ENCODE assay signal across 7 cellular contexts in the genomic region with DNA sequence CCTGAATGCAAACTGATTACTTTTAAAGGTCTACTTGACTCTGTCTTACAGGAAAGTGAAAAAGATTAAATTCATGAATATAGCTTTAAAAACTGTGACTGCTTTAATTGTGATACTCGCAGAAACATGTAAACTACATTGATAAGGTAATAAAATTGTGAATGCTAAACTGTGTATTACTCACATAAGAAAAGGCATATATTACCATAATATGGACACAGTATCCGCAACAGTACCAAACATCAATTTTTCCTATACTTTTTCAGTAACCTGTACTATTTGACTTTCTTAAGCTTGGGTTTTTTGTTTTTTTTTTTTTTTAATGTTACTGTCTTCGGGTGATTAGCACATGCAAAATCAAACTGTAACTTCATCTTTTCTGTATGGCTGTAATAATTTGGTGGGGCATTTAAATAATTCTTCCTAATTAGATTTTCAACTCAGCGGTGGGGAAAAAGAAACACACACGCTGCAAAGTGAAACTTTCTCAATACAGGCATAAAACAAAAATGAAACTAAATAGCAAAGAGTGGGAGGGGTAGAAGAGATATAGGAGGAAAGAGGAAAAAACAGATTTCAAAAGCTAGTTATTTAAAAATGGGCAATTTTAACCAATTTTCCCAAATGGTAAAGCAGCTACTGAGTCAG. TPM values are rescaled to one million over a fixed set of nuclear protein-coding genes. Genes with fewer than 3 reads are reported as not detected.
DNase-seq lines count a peak whose midpoint lies in the region; ATAC-seq and TF ChIP-seq lines count a peak whose summit lies in the region.

No MANE protein-coding gene starts in this region.

- peak overlapping the region; percentile 61 to 76 (median 66) for H3K27ac ChIP-seq in right lobe of liver

- H3K4me3 ChIP-seq in adipocyte (ENCODE audit: low read length) (peak overlapping the region; percentile 78), right lobe of liver (peak overlapping the region; percentile 28 to 58 (median 42))

- peak; percentile 65 for DNase-seq in adipocyte (ENCODE audit: low read depth)
- DNase-seq in right lobe of liver, result no peak
- no peak for DNase-seq in head of caudate nucleus
- no peak for DNase-seq in iPS-NIHi7 (ENCODE audit: extremely low spot score)

- WGBS in right lobe of liver (ENCODE audit: insufficient coverage, low coverage, low lambda C conversion rate, missing lambda C conversion rate), result 3% methylated on average over 5 of the region's 5 CpGs

- H3K9me3 ChIP-seq in adipocyte (ENCODE audit: control insufficient read depth, low read length), result no peaks in the 10 kb centered on the region
- H3K9me3 ChIP-seq in right lobe of liver, result no peaks in the 10 kb centered on the region

- H3K27me3 ChIP-seq in adipocyte (replicated peaks; ENCODE audit: control insufficient read depth, insufficient read depth, low read length), result no peaks in the 10 kb centered on the region
- no peaks in the 10 kb centered on the region for H3K27me3 ChIP-seq in right lobe of liver

- ATAC-seq in GM18861 (IDR thresholded peaks at IDR 0.05; ENCODE audit: unreplicated experiment) (peak; percentile 41), HG03442 (IDR thresholded peaks at IDR 0.05; ENCODE audit: unreplicated experiment) (peak; percentile 27), right lobe of liver (peak; percentile 41 to 56 (median 50)), HG03139 (IDR thresholded peaks at IDR 0.05; ENCODE audit: unreplicated experiment) (no peak)

- no peak for TF ChIP-seq POLR2A in right lobe of liver (IDR thresholded peaks at IDR 0.05)

- no peak for TF ChIP-seq CTCF in right lobe of liver (IDR thresholded peaks at IDR 0.05)

- H3K4me1 ChIP-seq in adipocyte (ENCODE audit: control insufficient read depth, insufficient read depth, low read length) (peaks cover 30% of the 10 kb centered on the region), right lobe of liver (peaks cover 0 to 30% (median 5%) of the 10 kb centered on the region in 4 donors)

- intact Hi-C loops in right lobe of liver (cut with DNase I), result no loop called here
- intact Hi-C loops in head of caudate nucleus (cut with DNase I), result no loop called here

- H3K9ac ChIP-seq in adipocyte (ENCODE audit: low read length), result peak overlapping the region; percentile 77

- H3K36me3 ChIP-seq in adipocyte (ENCODE audit: control insufficient read depth, insufficient read depth, low read length, severe bottlenecking) (no peaks in the 10 kb centered on the region), right lobe of liver (no peaks in the 10 kb centered on the region)

RNA-seq across cellular contexts. Expression of a gene that starts 23.2 kb away (rescaled TPM):
- total RNA-seq in right lobe of liver, result 10 to 100 TPM in 3 of 6 experiments, 1 to 10 TPM in 3; 7.7 to 26.7 (median 11.0) TPM
